ENCODE assay signal across 1 cellular context in the genomic region with DNA sequence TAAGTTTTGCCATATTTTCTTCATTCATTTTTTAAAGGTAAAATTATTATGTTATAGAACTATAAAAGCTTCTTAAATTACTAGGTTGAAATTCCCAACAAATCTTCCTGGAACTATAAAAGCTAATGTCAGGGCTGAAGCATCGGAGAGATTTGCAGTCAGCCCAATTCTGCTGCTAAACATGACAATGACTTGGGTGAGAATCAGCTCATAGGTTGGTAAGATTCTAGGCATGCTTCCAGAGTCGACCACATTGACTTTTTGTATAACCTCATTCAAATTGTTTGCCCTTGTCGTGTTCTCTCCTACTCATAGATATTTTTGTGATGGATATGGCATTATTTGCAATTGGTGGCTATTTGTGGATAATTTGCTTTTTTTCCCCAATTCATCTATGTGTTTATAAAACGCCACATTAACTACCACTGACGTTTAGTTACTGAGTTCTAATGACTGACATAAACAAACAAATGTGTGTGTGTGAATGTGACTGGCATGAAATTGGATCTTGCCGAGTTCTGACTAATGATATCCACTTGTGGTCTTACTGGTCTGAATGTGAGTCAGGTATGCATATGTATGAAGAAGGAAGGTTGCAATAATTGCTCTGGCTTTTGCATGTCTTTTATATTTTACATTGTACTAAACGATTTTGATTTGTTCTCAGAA.
TF ChIP-seq lines count a peak whose summit lies in the region.

No MANE protein-coding gene starts in this region.

TF ChIP-seq in HEK293, 187 proteins besides CTCF, POLR2A, EP300 and RAD21 (continued from another document and continues in another):
- TF ChIP-seq, protein P1, sequence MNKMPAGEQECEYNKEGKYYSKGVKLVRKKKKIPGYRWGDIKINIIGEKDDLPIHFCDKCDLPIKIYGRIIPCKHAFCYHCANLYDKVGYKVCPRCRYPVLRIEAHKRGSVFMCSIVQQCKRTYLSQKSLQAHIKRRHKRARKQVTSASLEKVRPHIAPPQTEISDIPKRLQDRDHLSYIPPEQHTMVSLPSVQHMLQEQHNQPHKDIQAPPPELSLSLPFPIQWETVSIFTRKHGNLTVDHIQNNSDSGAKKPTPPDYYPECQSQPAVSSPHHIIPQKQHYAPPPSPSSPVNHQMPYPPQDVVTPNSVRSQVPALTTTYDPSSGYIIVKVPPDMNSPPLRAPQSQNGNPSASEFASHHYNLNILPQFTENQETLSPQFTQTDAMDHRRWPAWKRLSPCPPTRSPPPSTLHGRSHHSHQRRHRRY (tag by site-specific recombination; IDR thresholded peaks at IDR 0.05), result no peak
- TF ChIP-seq ZNF530 (tag by site-specific recombination; IDR thresholded peaks at IDR 0.05; ENCODE audit: low read depth), result no peak
- no peak for TF ChIP-seq KLF9 (tag by site-specific recombination; IDR thresholded peaks at IDR 0.05; ENCODE audit: low read depth)
- TF ChIP-seq ZSCAN23 (tag by site-specific recombination; IDR thresholded peaks at IDR 0.05), result no peak
- TF ChIP-seq ZNF416 (tag by site-specific recombination; IDR thresholded peaks at IDR 0.05), result no peak
- TF ChIP-seq, protein P2, sequence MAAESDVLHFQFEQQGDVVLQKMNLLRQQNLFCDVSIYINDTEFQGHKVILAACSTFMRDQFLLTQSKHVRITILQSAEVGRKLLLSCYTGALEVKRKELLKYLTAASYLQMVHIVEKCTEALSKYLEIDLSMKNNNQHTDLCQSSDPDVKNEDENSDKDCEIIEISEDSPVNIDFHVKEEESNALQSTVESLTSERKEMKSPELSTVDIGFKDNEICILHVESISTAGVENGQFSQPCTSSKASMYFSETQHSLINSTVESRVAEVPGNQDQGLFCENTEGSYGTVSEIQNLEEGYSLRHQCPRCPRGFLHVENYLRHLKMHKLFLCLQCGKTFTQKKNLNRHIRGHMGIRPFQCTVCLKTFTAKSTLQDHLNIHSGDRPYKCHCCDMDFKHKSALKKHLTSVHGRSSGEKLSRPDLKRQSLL (tag by site-specific recombination; IDR thresholded peaks at IDR 0.05), result no peak
- TF ChIP-seq BCL11A (tag by site-specific recombination; IDR thresholded peaks at IDR 0.05; ENCODE audit: low read depth), result 0 out of 2 replicates have a peak, but pooled peaks have one; percentile 26
- TF ChIP-seq ZNF664 (tag by site-specific recombination; IDR thresholded peaks at IDR 0.05), result no peak
- no peak for TF ChIP-seq IKZF3 (tag by site-specific recombination; IDR thresholded peaks at IDR 0.05)
- TF ChIP-seq ZNF366 (tag by site-specific recombination; conservative IDR thresholded peaks at IDR 0.05), result peak; percentile 74
- TF ChIP-seq, protein P3, sequence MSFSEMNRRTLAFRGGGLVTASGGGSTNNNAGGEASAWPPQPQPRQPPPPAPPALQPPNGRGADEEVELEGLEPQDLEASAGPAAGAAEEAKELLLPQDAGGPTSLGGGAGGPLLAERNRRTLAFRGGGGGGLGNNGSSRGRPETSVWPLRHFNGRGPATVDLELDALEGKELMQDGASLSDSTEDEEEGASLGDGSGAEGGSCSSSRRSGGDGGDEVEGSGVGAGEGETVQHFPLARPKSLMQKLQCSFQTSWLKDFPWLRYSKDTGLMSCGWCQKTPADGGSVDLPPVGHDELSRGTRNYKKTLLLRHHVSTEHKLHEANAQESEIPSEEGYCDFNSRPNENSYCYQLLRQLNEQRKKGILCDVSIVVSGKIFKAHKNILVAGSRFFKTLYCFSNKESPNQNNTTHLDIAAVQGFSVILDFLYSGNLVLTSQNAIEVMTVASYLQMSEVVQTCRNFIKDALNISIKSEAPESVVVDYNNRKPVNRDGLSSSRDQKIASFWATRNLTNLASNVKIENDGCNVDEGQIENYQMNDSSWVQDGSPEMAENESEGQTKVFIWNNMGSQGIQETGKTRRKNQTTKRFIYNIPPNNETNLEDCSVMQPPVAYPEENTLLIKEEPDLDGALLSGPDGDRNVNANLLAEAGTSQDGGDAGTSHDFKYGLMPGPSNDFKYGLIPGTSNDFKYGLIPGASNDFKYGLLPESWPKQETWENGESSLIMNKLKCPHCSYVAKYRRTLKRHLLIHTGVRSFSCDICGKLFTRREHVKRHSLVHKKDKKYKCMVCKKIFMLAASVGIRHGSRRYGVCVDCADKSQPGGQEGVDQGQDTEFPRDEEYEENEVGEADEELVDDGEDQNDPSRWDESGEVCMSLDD (tag by site-specific recombination; IDR thresholded peaks at IDR 0.05), result no peak
- TF ChIP-seq ZNF548 (tag by site-specific recombination; IDR thresholded peaks at IDR 0.05), result no peak
- TF ChIP-seq ZNF394 (tag by site-specific recombination; IDR thresholded peaks at IDR 0.05; ENCODE audit: borderline replicate concordance), result 0 out of 2 replicates have a peak, but pooled peaks have one; percentile 14
- TF ChIP-seq ZNF24 (tag by site-specific recombination; IDR thresholded peaks at IDR 0.05), result 0 out of 2 replicates have a peak, but pooled peaks have one; percentile 35
- no peak for TF ChIP-seq ZNF707 (tag by site-specific recombination; IDR thresholded peaks at IDR 0.05)
- no peak for TF ChIP-seq TRIM28 (IDR thresholded peaks at IDR 0.05; ENCODE audit: borderline replicate concordance, low read length)
- TF ChIP-seq ZFP69B (tag by site-specific recombination; IDR thresholded peaks at IDR 0.05), result no peak
- TF ChIP-seq, protein P4, sequence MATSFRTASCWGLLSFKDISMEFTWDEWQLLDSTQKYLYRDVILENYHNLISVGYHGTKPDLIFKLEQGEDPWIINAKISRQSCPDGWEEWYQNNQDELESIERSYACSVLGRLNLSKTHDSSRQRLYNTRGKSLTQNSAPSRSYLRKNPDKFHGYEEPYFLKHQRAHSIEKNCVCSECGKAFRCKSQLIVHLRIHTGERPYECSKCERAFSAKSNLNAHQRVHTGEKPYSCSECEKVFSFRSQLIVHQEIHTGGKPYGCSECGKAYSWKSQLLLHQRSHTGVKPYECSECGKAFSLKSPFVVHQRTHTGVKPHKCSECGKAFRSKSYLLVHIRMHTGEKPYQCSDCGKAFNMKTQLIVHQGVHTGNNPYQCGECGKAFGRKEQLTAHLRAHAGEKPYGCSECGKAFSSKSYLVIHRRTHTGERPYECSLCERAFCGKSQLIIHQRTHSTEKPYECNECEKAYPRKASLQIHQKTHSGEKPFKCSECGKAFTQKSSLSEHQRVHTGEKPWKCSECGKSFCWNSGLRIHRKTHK (tag by site-specific recombination; IDR thresholded peaks at IDR 0.05), result no peak
- no peak for TF ChIP-seq ZNF23 (tag by site-specific recombination; IDR thresholded peaks at IDR 0.05; ENCODE audit: borderline replicate concordance)
- TF ChIP-seq ZNF202 (tag by site-specific recombination; IDR thresholded peaks at IDR 0.05; ENCODE audit: borderline replicate concordance), result no peak
- no peak for TF ChIP-seq OVOL3 (tag by site-specific recombination; IDR thresholded peaks at IDR 0.05)
- TF ChIP-seq, protein P5, sequence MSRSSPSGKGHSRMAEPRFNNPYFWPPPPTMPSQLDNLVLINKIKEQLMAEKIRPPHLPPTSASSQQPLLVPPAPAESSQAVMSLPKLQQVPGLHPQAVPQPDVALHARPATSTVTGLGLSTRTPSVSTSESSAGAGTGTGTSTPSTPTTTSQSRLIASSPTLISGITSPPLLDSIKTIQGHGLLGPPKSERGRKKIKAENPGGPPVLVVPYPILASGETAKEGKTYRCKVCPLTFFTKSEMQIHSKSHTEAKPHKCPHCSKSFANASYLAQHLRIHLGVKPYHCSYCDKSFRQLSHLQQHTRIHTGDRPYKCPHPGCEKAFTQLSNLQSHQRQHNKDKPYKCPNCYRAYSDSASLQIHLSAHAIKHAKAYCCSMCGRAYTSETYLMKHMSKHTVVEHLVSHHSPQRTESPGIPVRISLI (tag by site-specific recombination; IDR thresholded peaks at IDR 0.05), result peak; percentile 74
- peak; percentile 52 for TF ChIP-seq ZBTB17 (tag by site-specific recombination; IDR thresholded peaks at IDR 0.05)
- no peak for TF ChIP-seq ZBTB20 (tag by site-specific recombination; IDR thresholded peaks at IDR 0.05)
- TF ChIP-seq, protein P6, sequence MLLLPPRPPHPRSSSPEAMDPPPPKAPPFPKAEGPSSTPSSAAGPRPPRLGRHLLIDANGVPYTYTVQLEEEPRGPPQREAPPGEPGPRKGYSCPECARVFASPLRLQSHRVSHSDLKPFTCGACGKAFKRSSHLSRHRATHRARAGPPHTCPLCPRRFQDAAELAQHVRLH (tag by site-specific recombination; IDR thresholded peaks at IDR 0.05), result no peak
- no peak for TF ChIP-seq HOXC10 (CRISPR knock-in tag; IDR thresholded peaks at IDR 0.05)
- TF ChIP-seq ZNF239 (tag by site-specific recombination; IDR thresholded peaks at IDR 0.05), result no peak
- no peak for TF ChIP-seq ZNF658 (tag by site-specific recombination; IDR thresholded peaks at IDR 0.05)
- TF ChIP-seq ZNF324 (tag by site-specific recombination; IDR thresholded peaks at IDR 0.05), result no peak
- TF ChIP-seq ZSCAN30 (tag by site-specific recombination; IDR thresholded peaks at IDR 0.05), result no peak
- TF ChIP-seq ZNF221 (tag by site-specific recombination; IDR thresholded peaks at IDR 0.05; ENCODE audit: borderline replicate concordance), result no peak
- no peak for TF ChIP-seq BCL11B (tag by site-specific recombination; IDR thresholded peaks at IDR 0.05; ENCODE audit: low read depth)
- TF ChIP-seq ZBTB8A (tag by site-specific recombination; IDR thresholded peaks at IDR 0.05), result no peak
- TF ChIP-seq ZNF274 (IDR thresholded peaks at IDR 0.05; ENCODE audit: low read length), result no peak
- no peak for TF ChIP-seq ZNF274 (tag by site-specific recombination; IDR thresholded peaks at IDR 0.05; ENCODE audit: borderline replicate concordance)
- TF ChIP-seq, protein P7, sequence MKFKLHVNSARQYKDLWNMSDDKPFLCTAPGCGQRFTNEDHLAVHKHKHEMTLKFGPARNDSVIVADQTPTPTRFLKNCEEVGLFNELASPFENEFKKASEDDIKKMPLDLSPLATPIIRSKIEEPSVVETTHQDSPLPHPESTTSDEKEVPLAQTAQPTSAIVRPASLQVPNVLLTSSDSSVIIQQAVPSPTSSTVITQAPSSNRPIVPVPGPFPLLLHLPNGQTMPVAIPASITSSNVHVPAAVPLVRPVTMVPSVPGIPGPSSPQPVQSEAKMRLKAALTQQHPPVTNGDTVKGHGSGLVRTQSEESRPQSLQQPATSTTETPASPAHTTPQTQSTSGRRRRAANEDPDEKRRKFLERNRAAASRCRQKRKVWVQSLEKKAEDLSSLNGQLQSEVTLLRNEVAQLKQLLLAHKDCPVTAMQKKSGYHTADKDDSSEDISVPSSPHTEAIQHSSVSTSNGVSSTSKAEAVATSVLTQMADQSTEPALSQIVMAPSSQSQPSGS (tag by site-specific recombination; IDR thresholded peaks at IDR 0.05; ENCODE audit: low read depth), result no peak
- no peak for TF ChIP-seq ZBTB48 (tag by site-specific recombination; IDR thresholded peaks at IDR 0.05)
- no peak for TF ChIP-seq ZNF10 (tag by site-specific recombination; IDR thresholded peaks at IDR 0.05)
- TF ChIP-seq ZNF404 (tag by site-specific recombination; IDR thresholded peaks at IDR 0.05), result no peak
- 0 out of 2 replicates have a peak, but pooled peaks have one; percentile 23 for TF ChIP-seq SCRT2 (tag by site-specific recombination; IDR thresholded peaks at IDR 0.05)
- no peak for TF ChIP-seq ZNF16 (tag by site-specific recombination; IDR thresholded peaks at IDR 0.05; ENCODE audit: low read depth)
- no peak for TF ChIP-seq ZNF76 (tag by site-specific recombination; IDR thresholded peaks at IDR 0.05; ENCODE audit: borderline replicate concordance, low read depth)
- TF ChIP-seq ZNF560 (tag by site-specific recombination; IDR thresholded peaks at IDR 0.05; ENCODE audit: borderline replicate concordance), result no peak
- TF ChIP-seq HOXA7 (CRISPR knock-in tag; IDR thresholded peaks at IDR 0.05; ENCODE audit: borderline replicate concordance), result no peak
- TF ChIP-seq, protein P8, sequence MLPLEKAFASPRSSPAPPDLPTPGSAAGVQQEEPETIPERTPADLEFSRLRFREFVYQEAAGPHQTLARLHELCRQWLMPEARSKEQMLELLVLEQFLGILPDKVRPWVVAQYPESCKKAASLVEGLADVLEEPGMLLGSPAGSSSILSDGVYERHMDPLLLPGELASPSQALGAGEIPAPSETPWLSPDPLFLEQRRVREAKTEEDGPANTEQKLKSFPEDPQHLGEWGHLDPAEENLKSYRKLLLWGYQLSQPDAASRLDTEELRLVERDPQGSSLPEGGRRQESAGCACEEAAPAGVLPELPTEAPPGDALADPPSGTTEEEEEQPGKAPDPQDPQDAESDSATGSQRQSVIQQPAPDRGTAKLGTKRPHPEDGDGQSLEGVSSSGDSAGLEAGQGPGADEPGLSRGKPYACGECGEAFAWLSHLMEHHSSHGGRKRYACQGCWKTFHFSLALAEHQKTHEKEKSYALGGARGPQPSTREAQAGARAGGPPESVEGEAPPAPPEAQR (tag by site-specific recombination; IDR thresholded peaks at IDR 0.05), result no peak
- TF ChIP-seq, protein P9, sequence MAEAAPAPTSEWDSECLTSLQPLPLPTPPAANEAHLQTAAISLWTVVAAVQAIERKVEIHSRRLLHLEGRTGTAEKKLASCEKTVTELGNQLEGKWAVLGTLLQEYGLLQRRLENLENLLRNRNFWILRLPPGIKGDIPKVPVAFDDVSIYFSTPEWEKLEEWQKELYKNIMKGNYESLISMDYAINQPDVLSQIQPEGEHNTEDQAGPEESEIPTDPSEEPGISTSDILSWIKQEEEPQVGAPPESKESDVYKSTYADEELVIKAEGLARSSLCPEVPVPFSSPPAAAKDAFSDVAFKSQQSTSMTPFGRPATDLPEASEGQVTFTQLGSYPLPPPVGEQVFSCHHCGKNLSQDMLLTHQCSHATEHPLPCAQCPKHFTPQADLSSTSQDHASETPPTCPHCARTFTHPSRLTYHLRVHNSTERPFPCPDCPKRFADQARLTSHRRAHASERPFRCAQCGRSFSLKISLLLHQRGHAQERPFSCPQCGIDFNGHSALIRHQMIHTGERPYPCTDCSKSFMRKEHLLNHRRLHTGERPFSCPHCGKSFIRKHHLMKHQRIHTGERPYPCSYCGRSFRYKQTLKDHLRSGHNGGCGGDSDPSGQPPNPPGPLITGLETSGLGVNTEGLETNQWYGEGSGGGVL (tag by site-specific recombination; IDR thresholded peaks at IDR 0.05), result no peak
- TF ChIP-seq ZNF146 (tag by site-specific recombination; IDR thresholded peaks at IDR 0.05), result no peak
- no peak for TF ChIP-seq ZFP3 (tag by site-specific recombination; IDR thresholded peaks at IDR 0.05; ENCODE audit: low read depth)
- 0 out of 2 replicates have a peak, but pooled peaks have one; percentile 14 for TF ChIP-seq FEZF1 (tag by site-specific recombination; IDR thresholded peaks at IDR 0.05)
- TF ChIP-seq, protein P10, sequence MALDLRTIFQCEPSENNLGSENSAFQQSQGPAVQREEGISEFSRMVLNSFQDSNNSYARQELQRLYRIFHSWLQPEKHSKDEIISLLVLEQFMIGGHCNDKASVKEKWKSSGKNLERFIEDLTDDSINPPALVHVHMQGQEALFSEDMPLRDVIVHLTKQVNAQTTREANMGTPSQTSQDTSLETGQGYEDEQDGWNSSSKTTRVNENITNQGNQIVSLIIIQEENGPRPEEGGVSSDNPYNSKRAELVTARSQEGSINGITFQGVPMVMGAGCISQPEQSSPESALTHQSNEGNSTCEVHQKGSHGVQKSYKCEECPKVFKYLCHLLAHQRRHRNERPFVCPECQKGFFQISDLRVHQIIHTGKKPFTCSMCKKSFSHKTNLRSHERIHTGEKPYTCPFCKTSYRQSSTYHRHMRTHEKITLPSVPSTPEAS (tag by site-specific recombination; IDR thresholded peaks at IDR 0.05), result no peak
- peak; percentile 59; the same call in 1 of the 2 replicates for TF ChIP-seq ZNF629 (tag by site-specific recombination; IDR thresholded peaks at IDR 0.05)
- no peak for TF ChIP-seq SCRT1 (tag by site-specific recombination; IDR thresholded peaks at IDR 0.05; ENCODE audit: borderline replicate concordance)
